In genomic region chr18:31553800-31554199, GRCh38 we compare ENCODE assay signal across 1 cellular context.
TF ChIP-seq lines count a peak whose summit lies in the region.

No MANE protein-coding gene starts in this region.

TF ChIP-seq in K562, 482 proteins besides CTCF, POLR2A, EP300 and RAD21:
- no peak for TF ChIP-seq ID3 (CRISPR knock-in tag; IDR thresholded peaks at IDR 0.05)
- TF ChIP-seq ID3 (tag; IDR thresholded peaks at IDR 0.05), result no peak
- TF ChIP-seq MEF2D (tag; conservative IDR thresholded peaks at IDR 0.05; ENCODE audit: low read depth), result no peak
- no peak for TF ChIP-seq ZNF140 (CRISPR knock-in tag; IDR thresholded peaks at IDR 0.05)
- no peak for TF ChIP-seq E2F4 (CRISPR knock-in tag; IDR thresholded peaks at IDR 0.05; ENCODE audit: low read depth)
- no peak for TF ChIP-seq EZH2 (IDR thresholded peaks at IDR 0.05; ENCODE audit: borderline replicate concordance, low read depth, low read length)
- no peak for TF ChIP-seq BDP1 (IDR thresholded peaks at IDR 0.05; ENCODE audit: insufficient read depth, insufficient read length)
TF ChIP-seq in K562: peak in this region for 0.
